Comparison of ENCODE assay signal across 13 cellular contexts in genomic region chr6:66226099-66226498, GRCh38.
DNase-seq lines count a peak whose midpoint lies in the region; ATAC-seq and TF ChIP-seq lines count a peak whose summit lies in the region.
"Had no signal": no experiment of that assay in that cellular context is flagged by ENCODE, and none has a peak within 500 bp of the region (broad histone marks: within the 10 kb centered on the region; RNA-seq: fewer than 3 reads in every experiment).

No MANE protein-coding gene starts in this region.

- H3K9me3 ChIP-seq in upper lobe of right lung (no peaks in the 10 kb centered on the region), SJCRH30 (replicated peaks) (no peaks in the 10 kb centered on the region)
- H3K9me3 ChIP-seq: lower lobe of right lung, thoracic aorta had no signal

- in situ Hi-C loops in astrocyte of the spinal cord (cut with HindIII; ENCODE audit: low sequenced_read_pairs) = no loop called here

- ATAC-seq in GM18502 (IDR thresholded peaks at IDR 0.05; ENCODE audit: poor library complexity, unreplicated experiment) (no peak), upper lobe of right lung (no peak)
- ATAC-seq: lower lobe of right lung had no signal

- DNase-seq in NCI-H524 (lab: John Stamatoyannopoulos, UW) (peak; percentile 2 to 56), NCI-H524 treated with DMSO at 0.1 percent for 48 hours (lab: John Stamatoyannopoulos, UW) (no peak), NCI-H2081 treated with DMSO at 0.1 percent for 48 hours (lab: John Stamatoyannopoulos, UW) (peak; percentile 80), astrocyte of the spinal cord (ENCODE audit: low read depth, low spot score) (peak; percentile 1), retinal pigment epithelial cell (ENCODE audit: low read depth) (peak; percentile 70), upper lobe of right lung (no peak), SJCRH30 (no peak)
- DNase-seq: activated naive CD4-positive, alpha-beta T cell treated with anti-CD3 and anti-CD28 coated beads, Interleukin-2, amount 50 U/mL, for 16 hours; central memory CD4-positive, alpha-beta T cell; lower lobe of right lung had no signal

- TF ChIP-seq CTCF in astrocyte of the spinal cord (IDR thresholded peaks at IDR 0.05; ENCODE audit: low read depth, low read length) (no peak), retinal pigment epithelial cell (conservative IDR thresholded peaks at IDR 0.05; ENCODE audit: low read depth, low read length) (no peak), upper lobe of right lung (IDR thresholded peaks at IDR 0.05) (no peak)

- H3K27me3 ChIP-seq in upper lobe of right lung = no peaks in the 10 kb centered on the region
- H3K27me3 ChIP-seq in SJCRH30 = no peaks in the 10 kb centered on the region

- intact Hi-C loops in upper lobe of right lung (cut with DNase I) = no loop called here

- H3K36me3 ChIP-seq in upper lobe of right lung (no peaks in the 10 kb centered on the region), SJCRH30 (no peaks in the 10 kb centered on the region)
- H3K36me3 ChIP-seq: lower lobe of right lung, thoracic aorta had no signal

- no peaks in the 10 kb centered on the region for H3K4me1 ChIP-seq in upper lobe of right lung
- no peaks in the 10 kb centered on the region for H3K4me1 ChIP-seq in SJCRH30
- H3K4me1 ChIP-seq: lower lobe of right lung had no signal

- no peak overlapping the region for H3K4me3 ChIP-seq in astrocyte of the spinal cord (ENCODE audit: low read depth, low read length)
- no peak overlapping the region for H3K4me3 ChIP-seq in retinal pigment epithelial cell (ENCODE audit: low read length)
- no peak overlapping the region for H3K4me3 ChIP-seq in upper lobe of right lung
- no peak overlapping the region for H3K4me3 ChIP-seq in SJCRH30
- H3K4me3 ChIP-seq: lower lobe of right lung, thoracic aorta had no signal

- no peak overlapping the region for H3K27ac ChIP-seq in upper lobe of right lung
- no peak overlapping the region for H3K27ac ChIP-seq in SJCRH30
- H3K27ac ChIP-seq: HL-60, lower lobe of right lung, thoracic aorta had no signal

Comparison
In these comparisons a context has a peak if more than half of its experiments do, and no peak if none do; other contexts are left out.
1. DNase-seq: peak in NCI-H524 (2 of 2), NCI-H2081 treated with DMSO at 0.1 percent for 48 hours (single experiment), astrocyte of the spinal cord (single experiment) and retinal pigment epithelial cell (single experiment); none in NCI-H524 treated with DMSO at 0.1 percent for 48 hours (single experiment), upper lobe of right lung (single experiment) and SJCRH30 (0 of 2).